In genomic region chr4:74038161-74039064, GRCh38 we compare ENCODE assay signal across 1 cellular context.
TF ChIP-seq lines count a peak whose summit lies in the region.

CXCL3 (minus strand) TSS chr4:74038689; CDS start chr4:74038611, 78 bp downstream.

TF ChIP-seq in H1, 55 proteins besides CTCF, POLR2A, EP300 and RAD21 (continued from another document):
- no peak for TF ChIP-seq BCL11A (IDR thresholded peaks at IDR 0.05; ENCODE audit: low read depth in 2 of 2, low read length in 2 of 2)
- no peak for TF ChIP-seq SIX5 (IDR thresholded peaks at IDR 0.05; ENCODE audit: low read depth, low read length)
- TF ChIP-seq BRCA1 (IDR thresholded peaks at IDR 0.05; ENCODE audit: low read depth, low read length), result no peak
- no peak for TF ChIP-seq TEAD4 (IDR thresholded peaks at IDR 0.05; ENCODE audit: low read depth, low read length)
- no peak for TF ChIP-seq FOSL1 (IDR thresholded peaks at IDR 0.05; ENCODE audit: insufficient read depth, low read depth, low read length)
- no peak for TF ChIP-seq NANOG (IDR thresholded peaks at IDR 0.05; ENCODE audit: insufficient read depth, low read depth, low read length, poor library complexity, severe bottlenecking)
- TF ChIP-seq SAP30 (IDR thresholded peaks at IDR 0.05; ENCODE audit: insufficient read depth, insufficient replicate concordance, low read length), result no peak
- TF ChIP-seq TCF12 (IDR thresholded peaks at IDR 0.05; ENCODE audit: low read depth, low read length), result no peak
- TF ChIP-seq, protein P1, sequence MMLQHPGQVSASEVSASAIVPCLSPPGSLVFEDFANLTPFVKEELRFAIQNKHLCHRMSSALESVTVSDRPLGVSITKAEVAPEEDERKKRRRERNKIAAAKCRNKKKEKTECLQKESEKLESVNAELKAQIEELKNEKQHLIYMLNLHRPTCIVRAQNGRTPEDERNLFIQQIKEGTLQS (IDR thresholded peaks at IDR 0.05; ENCODE audit: insufficient read depth, low read depth, low read length), result no peak
- TF ChIP-seq YY1 (IDR thresholded peaks at IDR 0.05; ENCODE audit: low read depth, low read length), result no peak
- TF ChIP-seq TBP (IDR thresholded peaks at IDR 0.05; ENCODE audit: low read depth, low read length), result peak; percentile 51
- TF ChIP-seq POU5F1 (IDR thresholded peaks at IDR 0.05; ENCODE audit: low read depth, low read length), result no peak
- TF ChIP-seq BACH1 (IDR thresholded peaks at IDR 0.05; ENCODE audit: low read length), result peak; percentile 35; the same call in 1 of the 2 replicates
- TF ChIP-seq RFX5 (IDR thresholded peaks at IDR 0.05; ENCODE audit: borderline replicate concordance, low read depth, low read length), result no peak
- TF ChIP-seq KDM5A (IDR thresholded peaks at IDR 0.05; ENCODE audit: low read length), result peak; percentile 34; the same call in 1 of the 2 replicates
- no peak for TF ChIP-seq CHD2 (IDR thresholded peaks at IDR 0.05; ENCODE audit: low read length)
- no peak for TF ChIP-seq CBX8 (IDR thresholded peaks at IDR 0.05; ENCODE audit: borderline replicate concordance, low read depth, low read length)
- TF ChIP-seq JUND (IDR thresholded peaks at IDR 0.05; ENCODE audit: low read length), result no peak
- TF ChIP-seq PHF8 (conservative IDR thresholded peaks at IDR 0.05; ENCODE audit: low read depth, low read length), result 0 out of 2 replicates have a peak, but pooled peaks have one; percentile 49
- peak; percentile 39 for TF ChIP-seq TAF7 (optimal IDR thresholded peaks at IDR 0.05; ENCODE audit: borderline replicate concordance, low read depth, low read length)
- TF ChIP-seq EZH2 (IDR thresholded peaks at IDR 0.05; ENCODE audit: low read depth, low read length, severe bottlenecking), result no peak
- TF ChIP-seq ASH2L (IDR thresholded peaks at IDR 0.05; ENCODE audit: low read length), result peak; percentile 71
- no peak for TF ChIP-seq RXRA (IDR thresholded peaks at IDR 0.05; ENCODE audit: insufficient read depth, low read depth, low read length)
- no peak for TF ChIP-seq RNF2 (IDR thresholded peaks at IDR 0.05; ENCODE audit: borderline replicate concordance, low read depth, low read length, missing control alignments, poor library complexity, severe bottlenecking)
- no peak for TF ChIP-seq JUN (IDR thresholded peaks at IDR 0.05; ENCODE audit: low read depth, low read length)
- no peak for TF ChIP-seq USF2 (IDR thresholded peaks at IDR 0.05; ENCODE audit: low read length)
- TF ChIP-seq, protein P2, sequence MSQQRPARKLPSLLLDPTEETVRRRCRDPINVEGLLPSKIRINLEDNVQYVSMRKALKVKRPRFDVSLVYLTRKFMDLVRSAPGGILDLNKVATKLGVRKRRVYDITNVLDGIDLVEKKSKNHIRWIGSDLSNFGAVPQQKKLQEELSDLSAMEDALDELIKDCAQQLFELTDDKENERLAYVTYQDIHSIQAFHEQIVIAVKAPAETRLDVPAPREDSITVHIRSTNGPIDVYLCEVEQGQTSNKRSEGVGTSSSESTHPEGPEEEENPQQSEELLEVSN (IDR thresholded peaks at IDR 0.05), result no peak
- TF ChIP-seq, protein P3, sequence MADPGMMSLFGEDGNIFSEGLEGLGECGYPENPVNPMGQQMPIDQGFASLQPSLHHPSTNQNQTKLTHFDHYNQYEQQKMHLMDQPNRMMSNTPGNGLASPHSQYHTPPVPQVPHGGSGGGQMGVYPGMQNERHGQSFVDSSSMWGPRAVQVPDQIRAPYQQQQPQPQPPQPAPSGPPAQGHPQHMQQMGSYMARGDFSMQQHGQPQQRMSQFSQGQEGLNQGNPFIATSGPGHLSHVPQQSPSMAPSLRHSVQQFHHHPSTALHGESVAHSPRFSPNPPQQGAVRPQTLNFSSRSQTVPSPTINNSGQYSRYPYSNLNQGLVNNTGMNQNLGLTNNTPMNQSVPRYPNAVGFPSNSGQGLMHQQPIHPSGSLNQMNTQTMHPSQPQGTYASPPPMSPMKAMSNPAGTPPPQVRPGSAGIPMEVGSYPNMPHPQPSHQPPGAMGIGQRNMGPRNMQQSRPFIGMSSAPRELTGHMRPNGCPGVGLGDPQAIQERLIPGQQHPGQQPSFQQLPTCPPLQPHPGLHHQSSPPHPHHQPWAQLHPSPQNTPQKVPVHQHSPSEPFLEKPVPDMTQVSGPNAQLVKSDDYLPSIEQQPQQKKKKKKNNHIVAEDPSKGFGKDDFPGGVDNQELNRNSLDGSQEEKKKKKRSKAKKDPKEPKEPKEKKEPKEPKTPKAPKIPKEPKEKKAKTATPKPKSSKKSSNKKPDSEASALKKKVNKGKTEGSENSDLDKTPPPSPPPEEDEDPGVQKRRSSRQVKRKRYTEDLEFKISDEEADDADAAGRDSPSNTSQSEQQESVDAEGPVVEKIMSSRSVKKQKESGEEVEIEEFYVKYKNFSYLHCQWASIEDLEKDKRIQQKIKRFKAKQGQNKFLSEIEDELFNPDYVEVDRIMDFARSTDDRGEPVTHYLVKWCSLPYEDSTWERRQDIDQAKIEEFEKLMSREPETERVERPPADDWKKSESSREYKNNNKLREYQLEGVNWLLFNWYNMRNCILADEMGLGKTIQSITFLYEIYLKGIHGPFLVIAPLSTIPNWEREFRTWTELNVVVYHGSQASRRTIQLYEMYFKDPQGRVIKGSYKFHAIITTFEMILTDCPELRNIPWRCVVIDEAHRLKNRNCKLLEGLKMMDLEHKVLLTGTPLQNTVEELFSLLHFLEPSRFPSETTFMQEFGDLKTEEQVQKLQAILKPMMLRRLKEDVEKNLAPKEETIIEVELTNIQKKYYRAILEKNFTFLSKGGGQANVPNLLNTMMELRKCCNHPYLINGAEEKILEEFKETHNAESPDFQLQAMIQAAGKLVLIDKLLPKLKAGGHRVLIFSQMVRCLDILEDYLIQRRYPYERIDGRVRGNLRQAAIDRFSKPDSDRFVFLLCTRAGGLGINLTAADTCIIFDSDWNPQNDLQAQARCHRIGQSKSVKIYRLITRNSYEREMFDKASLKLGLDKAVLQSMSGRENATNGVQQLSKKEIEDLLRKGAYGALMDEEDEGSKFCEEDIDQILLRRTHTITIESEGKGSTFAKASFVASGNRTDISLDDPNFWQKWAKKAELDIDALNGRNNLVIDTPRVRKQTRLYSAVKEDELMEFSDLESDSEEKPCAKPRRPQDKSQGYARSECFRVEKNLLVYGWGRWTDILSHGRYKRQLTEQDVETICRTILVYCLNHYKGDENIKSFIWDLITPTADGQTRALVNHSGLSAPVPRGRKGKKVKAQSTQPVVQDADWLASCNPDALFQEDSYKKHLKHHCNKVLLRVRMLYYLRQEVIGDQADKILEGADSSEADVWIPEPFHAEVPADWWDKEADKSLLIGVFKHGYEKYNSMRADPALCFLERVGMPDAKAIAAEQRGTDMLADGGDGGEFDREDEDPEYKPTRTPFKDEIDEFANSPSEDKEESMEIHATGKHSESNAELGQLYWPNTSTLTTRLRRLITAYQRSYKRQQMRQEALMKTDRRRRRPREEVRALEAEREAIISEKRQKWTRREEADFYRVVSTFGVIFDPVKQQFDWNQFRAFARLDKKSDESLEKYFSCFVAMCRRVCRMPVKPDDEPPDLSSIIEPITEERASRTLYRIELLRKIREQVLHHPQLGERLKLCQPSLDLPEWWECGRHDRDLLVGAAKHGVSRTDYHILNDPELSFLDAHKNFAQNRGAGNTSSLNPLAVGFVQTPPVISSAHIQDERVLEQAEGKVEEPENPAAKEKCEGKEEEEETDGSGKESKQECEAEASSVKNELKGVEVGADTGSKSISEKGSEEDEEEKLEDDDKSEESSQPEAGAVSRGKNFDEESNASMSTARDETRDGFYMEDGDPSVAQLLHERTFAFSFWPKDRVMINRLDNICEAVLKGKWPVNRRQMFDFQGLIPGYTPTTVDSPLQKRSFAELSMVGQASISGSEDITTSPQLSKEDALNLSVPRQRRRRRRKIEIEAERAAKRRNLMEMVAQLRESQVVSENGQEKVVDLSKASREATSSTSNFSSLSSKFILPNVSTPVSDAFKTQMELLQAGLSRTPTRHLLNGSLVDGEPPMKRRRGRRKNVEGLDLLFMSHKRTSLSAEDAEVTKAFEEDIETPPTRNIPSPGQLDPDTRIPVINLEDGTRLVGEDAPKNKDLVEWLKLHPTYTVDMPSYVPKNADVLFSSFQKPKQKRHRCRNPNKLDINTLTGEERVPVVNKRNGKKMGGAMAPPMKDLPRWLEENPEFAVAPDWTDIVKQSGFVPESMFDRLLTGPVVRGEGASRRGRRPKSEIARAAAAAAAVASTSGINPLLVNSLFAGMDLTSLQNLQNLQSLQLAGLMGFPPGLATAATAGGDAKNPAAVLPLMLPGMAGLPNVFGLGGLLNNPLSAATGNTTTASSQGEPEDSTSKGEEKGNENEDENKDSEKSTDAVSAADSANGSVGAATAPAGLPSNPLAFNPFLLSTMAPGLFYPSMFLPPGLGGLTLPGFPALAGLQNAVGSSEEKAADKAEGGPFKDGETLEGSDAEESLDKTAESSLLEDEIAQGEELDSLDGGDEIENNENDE (IDR thresholded peaks at IDR 0.05; ENCODE audit: insufficient replicate concordance, low read length), result no peak
- peak; percentile 93 for TF ChIP-seq KDM4A (IDR thresholded peaks at IDR 0.05; ENCODE audit: low read depth, low read length, severe bottlenecking)
- 0 out of 4 replicates have a peak, but pooled peaks of 1 of the 2 experiments have one; percentile 54 for TF ChIP-seq HDAC2 (IDR thresholded peaks at IDR 0.05; ENCODE audit: borderline replicate concordance in 1 of 2, low read depth in 2 of 2, low read length in 2 of 2)
- no peak for TF ChIP-seq GTF2F1 (IDR thresholded peaks at IDR 0.05; ENCODE audit: borderline replicate concordance, low read depth, low read length)
- no peak for TF ChIP-seq SP2 (IDR thresholded peaks at IDR 0.05; ENCODE audit: low read length)
- TF ChIP-seq CBX5 (IDR thresholded peaks at IDR 0.05; ENCODE audit: low read depth, low read length), result no peak
- TF ChIP-seq CHD1 (IDR thresholded peaks at IDR 0.05; ENCODE audit: low read depth, low read length), result no peak
- TF ChIP-seq TAF1 (IDR thresholded peaks at IDR 0.05; ENCODE audit: low read depth, low read length), result peak; percentile 60; the same call in 1 of the 2 replicates
- no peak for TF ChIP-seq KDM1A (IDR thresholded peaks at IDR 0.05; ENCODE audit: borderline replicate concordance, low read length)
- no peak for TF ChIP-seq CEBPB (IDR thresholded peaks at IDR 0.05; ENCODE audit: low read depth, low read length)
- no peak for TF ChIP-seq SUZ12 (IDR thresholded peaks at IDR 0.05; ENCODE audit: low read length)
- TF ChIP-seq NRF1 (IDR thresholded peaks at IDR 0.05; ENCODE audit: low read depth, low read length), result no peak
- TF ChIP-seq SIRT6 (IDR thresholded peaks at IDR 0.05; ENCODE audit: low read length), result no peak
- TF ChIP-seq SP4 (IDR thresholded peaks at IDR 0.05; ENCODE audit: low read length), result no peak
- no peak for TF ChIP-seq ZNF274 (IDR thresholded peaks at IDR 0.05; ENCODE audit: borderline replicate concordance, extremely low read depth, low read length)
- TF ChIP-seq EGR1 (IDR thresholded peaks at IDR 0.05; ENCODE audit: borderline replicate concordance, low read depth, low read length), result peak; percentile 54
- TF ChIP-seq SRF (IDR thresholded peaks at IDR 0.05; ENCODE audit: low read depth, low read length), result no peak
- no peak; a peak in 1 of 4 replicates for TF ChIP-seq SIN3A (conservative IDR thresholded peaks at IDR 0.05 in 1 of 2, IDR thresholded peaks at IDR 0.05 in 1 of 2; ENCODE audit: low read depth in 1 of 2, low read length in 2 of 2)
- TF ChIP-seq RBBP5 (IDR thresholded peaks at IDR 0.05; ENCODE audit: borderline replicate concordance, low read depth, low read length), result peak; percentile 75; the same call in 1 of the 2 replicates
- no peak for TF ChIP-seq SP1 (IDR thresholded peaks at IDR 0.05; ENCODE audit: low read depth, low read length)
- TF ChIP-seq MAX (IDR thresholded peaks at IDR 0.05), result no peak; the same call in 1 of the 2 replicates
- TF ChIP-seq GABPA (IDR thresholded peaks at IDR 0.05; ENCODE audit: borderline replicate concordance, insufficient read depth, low read length), result no peak
